In the genomic region with DNA sequence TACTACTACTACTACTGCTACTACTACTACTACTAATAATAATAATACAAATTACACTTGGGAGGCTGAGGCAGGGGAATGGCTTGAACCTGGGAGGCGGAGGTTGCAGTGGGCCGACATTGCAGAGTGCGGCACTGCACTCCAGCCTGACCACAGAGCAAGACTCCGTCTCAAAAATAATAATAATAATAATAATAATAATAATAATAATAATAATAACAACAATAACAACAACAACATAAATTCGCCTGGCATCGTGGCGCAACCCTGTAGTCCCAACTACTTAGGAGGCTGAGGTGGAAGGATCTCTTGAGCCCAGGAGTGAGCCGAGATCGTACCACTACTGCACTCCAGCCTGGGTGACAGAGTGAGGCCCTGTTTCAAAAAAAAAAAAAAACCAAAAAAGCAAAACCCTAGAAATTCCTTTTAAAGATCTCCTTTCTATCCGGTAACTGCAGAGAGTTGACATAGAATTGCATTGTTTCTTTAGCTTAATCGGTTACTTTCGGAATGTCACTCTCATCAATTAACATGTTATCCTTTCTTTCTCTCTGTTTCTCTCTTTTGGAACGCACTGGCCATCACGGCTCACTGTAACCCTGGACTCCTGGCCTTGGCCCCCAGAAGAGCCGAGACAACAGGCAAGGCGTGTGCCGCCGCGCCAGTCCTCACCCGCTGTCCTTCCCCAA, we compare ENCODE assay signal across 8 cellular contexts. TPM values are rescaled to one million over a fixed set of nuclear protein-coding genes. Genes with fewer than 3 reads are reported as not detected.
DNase-seq lines count a peak whose midpoint lies in the region; TF ChIP-seq lines count a peak whose summit lies in the region.

No MANE protein-coding gene starts in this region.

- no peaks in the 10 kb centered on the region for H3K27me3 Mint-ChIP-seq in CD8-positive, alpha-beta memory T cell
- H3K27me3 Mint-ChIP-seq in endothelial cell (ENCODE audit: unreplicated experiment) (peaks cover 7% of the 10 kb centered on the region), osteocyte (ENCODE audit: unreplicated experiment) (no peaks in the 10 kb centered on the region)

- peak overlapping the region; percentile 84 for H3K27ac ChIP-seq in CD8-positive, alpha-beta memory T cell (ENCODE audit: low read depth, low read length)

- DNase-seq in CD8-positive, alpha-beta memory T cell: no peak
- DNase-seq in NT2/D1 (ENCODE audit: low read depth, low spot score): no peak
- no peak for DNase-seq in endothelial cell (ENCODE audit: low spot score)
- no peak for DNase-seq in osteocyte (ENCODE audit: extremely low spot score, unreplicated experiment)
- no peak for DNase-seq in stimulated activated CD4-positive, alpha-beta T cell treated with anti-CD3 and anti-CD28 coated beads, Interleukin-2, amount 100 ng/mL, for 48 hours
- DNase-seq in DMS79 treated with DMSO at 0.1 percent for 48 hours (lab: John Stamatoyannopoulos, UW): no peak
- no peak for DNase-seq in NCI-H748 (lab: John Stamatoyannopoulos, UW; ENCODE audit: unreplicated experiment)
- DNase-seq in NCI-H748 treated with DMSO at 0.1 percent for 48 hours (lab: John Stamatoyannopoulos, UW): no peak

- peaks cover 0 to 15% (median 2%) of the 10 kb centered on the region in 3 donors for H3K36me3 Mint-ChIP-seq in CD8-positive, alpha-beta memory T cell
- H3K36me3 Mint-ChIP-seq in endothelial cell (ENCODE audit: low read depth, unreplicated experiment) (no peaks in the 10 kb centered on the region), osteocyte (ENCODE audit: unreplicated experiment) (peaks cover 7% of the 10 kb centered on the region)

- H3K9ac ChIP-seq in NT2/D1 (ENCODE audit: insufficient read length, low read depth): peak overlapping the region; percentile 67

- H3K27me3 ChIP-seq in CD8-positive, alpha-beta memory T cell (ENCODE audit: insufficient read depth, low read length, poor library complexity, severe bottlenecking): no peaks in the 10 kb centered on the region
- no peaks in the 10 kb centered on the region for H3K27me3 ChIP-seq in NT2/D1 (ENCODE audit: insufficient read depth, insufficient read length)

- peaks cover 22% of the 10 kb centered on the region for H3K4me1 ChIP-seq in CD8-positive, alpha-beta memory T cell (ENCODE audit: insufficient read depth, low read length)
- H3K4me1 ChIP-seq in NT2/D1 (ENCODE audit: insufficient read depth, insufficient read length): no peaks in the 10 kb centered on the region

- H3K36me3 ChIP-seq in CD8-positive, alpha-beta memory T cell (ENCODE audit: insufficient read depth, low read length): no peaks in the 10 kb centered on the region
- H3K36me3 ChIP-seq in NT2/D1 (ENCODE audit: insufficient read depth, insufficient read length, low read length): peaks cover 3% of the 10 kb centered on the region

- POLR2A ChIA-PET in CD8-positive, alpha-beta memory T cell (lab: Charles Lee): interaction anchor here (0.7 kb wide), 1 partner anchor 50 kb away, joined by 4 read pairs; no protein-coding TSS in a partner anchor

- CTCF ChIA-PET in CD8-positive, alpha-beta memory T cell (lab: Charles Lee): no interaction called here

- peaks cover 17 to 31% (median 24%) of the 10 kb centered on the region in 3 donors for H3K4me1 Mint-ChIP-seq in CD8-positive, alpha-beta memory T cell
- peaks cover 12% of the 10 kb centered on the region for H3K4me1 Mint-ChIP-seq in endothelial cell (ENCODE audit: unreplicated experiment)
- H3K4me1 Mint-ChIP-seq in osteocyte (ENCODE audit: unreplicated experiment): peaks cover 27% of the 10 kb centered on the region

- H3K4me3 Mint-ChIP-seq in CD8-positive, alpha-beta memory T cell: peak overlapping the region; percentile 73 to 87 (median 80)
- H3K4me3 Mint-ChIP-seq in endothelial cell (ENCODE audit: unreplicated experiment): peak overlapping the region; percentile 83
- peak overlapping the region; percentile 82 for H3K4me3 Mint-ChIP-seq in osteocyte (ENCODE audit: unreplicated experiment)

- TF ChIP-seq CTCF in endothelial cell (IDR thresholded peaks at IDR 0.05; ENCODE audit: unreplicated experiment): no peak
- no peak for TF ChIP-seq CTCF in osteocyte (IDR thresholded peaks at IDR 0.05)

- H3K27ac Mint-ChIP-seq in CD8-positive, alpha-beta memory T cell: peak overlapping the region; percentile 71 to 96 (median 94)
- peak overlapping the region; percentile 46 for H3K27ac Mint-ChIP-seq in endothelial cell (ENCODE audit: unreplicated experiment)
- H3K27ac Mint-ChIP-seq in osteocyte (ENCODE audit: unreplicated experiment): peak overlapping the region; percentile 87

- no peaks in the 10 kb centered on the region for H3K9me3 Mint-ChIP-seq in CD8-positive, alpha-beta memory T cell
- no peaks in the 10 kb centered on the region for H3K9me3 Mint-ChIP-seq in endothelial cell (ENCODE audit: unreplicated experiment)
- H3K9me3 Mint-ChIP-seq in osteocyte (ENCODE audit: unreplicated experiment): no peaks in the 10 kb centered on the region

- no peaks in the 10 kb centered on the region for H3K9me3 ChIP-seq in CD8-positive, alpha-beta memory T cell (ENCODE audit: low read length)
- H3K9me3 ChIP-seq in NT2/D1 (ENCODE audit: insufficient read depth, low read length): no peaks in the 10 kb centered on the region

- peak overlapping the region; percentile 68 for H3K4me3 ChIP-seq in CD8-positive, alpha-beta memory T cell (ENCODE audit: low read length)
- peak overlapping the region; percentile 43 for H3K4me3 ChIP-seq in NT2/D1 (ENCODE audit: insufficient read length, low read depth)

RNA-seq across cellular contexts. Expression of a gene that starts 1.0 kb away (rescaled TPM):
- 10 to 100 TPM; 15.6 to 15.7 TPM for total RNA-seq in CD8-positive, alpha-beta memory T cell
- polyA plus RNA-seq in CD8-positive, alpha-beta memory T cell: 16.5 TPM
- 10.2 TPM for total RNA-seq in endothelial cell (ENCODE audit: unreplicated experiment)
- 21.6 and 22.1 TPM in 2 replicates for total RNA-seq in osteocyte

RNA-seq across cellular contexts. Expression of a gene that starts 49.2 kb away (rescaled TPM):
- total RNA-seq in CD8-positive, alpha-beta memory T cell: 10 to 100 TPM; 52.0 to 59.4 TPM
- 22.4 TPM for polyA plus RNA-seq in CD8-positive, alpha-beta memory T cell
- total RNA-seq in endothelial cell (ENCODE audit: unreplicated experiment): 74.9 TPM
- 67.5 and 72.1 TPM in 2 replicates for total RNA-seq in osteocyte
